21 cellular contexts compared by ENCODE assay signal in genomic region chr22:39671936-39672335, GRCh38.
A peak's percentile ranks its signal among the peaks of the same experiment; 100 is the strongest.
DNase-seq lines count a peak whose midpoint lies in the region; ATAC-seq, FAIRE-seq and TF ChIP-seq lines count a peak whose summit lies in the region.
"Had no signal": no experiment of that assay in that cellular context is flagged by ENCODE, and none has a peak within 500 bp of the region (broad histone marks: within the 10 kb centered on the region; RNA-seq: fewer than 3 reads in every experiment).

No MANE protein-coding gene starts in this region.

- H3K9me1 ChIP-seq in K562 (ENCODE audit: control insufficient read depth, insufficient read depth, low read length): no peaks in the 10 kb centered on the region

- CTCF ChIA-PET in HCT116 (lab: Charles Lee): no interaction called here
- CTCF ChIA-PET in K562 (lab: Yijun Ruan, JAX; ENCODE audit: low intra/inter-chr PET ratio): no interaction called here

- RAD21 ChIA-PET in HCT116 (lab: Charles Lee; ENCODE audit: low non-redundant PET in 1 of 2, low total read pairs in 2 of 2, uncharacterized antibody in 2 of 2, unreplicated experiment in 2 of 2): no interaction called here

- peaks cover 7 to 15% of the 10 kb centered on the region in 2 experiments; a peak in 2 of 4 replicates for H3K9me3 ChIP-seq in HCT116 (ENCODE audit: control insufficient read depth in 1 of 2, insufficient read depth in 1 of 2, low read depth in 1 of 2, low read length in 2 of 2)
- peaks cover 4% of the 10 kb centered on the region for H3K9me3 ChIP-seq in K562 (replicated peaks; ENCODE audit: control insufficient read depth, insufficient read depth, low read depth, low read length)
- peaks cover 26 to 57% (median 50%) of the 10 kb centered on the region in 5 donors for H3K9me3 ChIP-seq in subcutaneous abdominal adipose tissue (ENCODE audit: control insufficient read depth in 5 of 5, low read length in 5 of 5)

- POLR2A ChIA-PET in HCT116 (lab: Charles Lee): no interaction called here
- POLR2A ChIA-PET in K562 (lab: Yijun Ruan, JAX): interaction anchor here (0.5 to 1.2 kb wide), 2 partner anchors 18 to 149 kb away, joined by 3 to 4 read pairs; no protein-coding TSS in a partner anchor

- no peak for TF ChIP-seq RAD21 in HCT116 (IDR thresholded peaks at IDR 0.05; ENCODE audit: low read depth)
- TF ChIP-seq RAD21 in K562 (CRISPR knock-in tag; conservative IDR thresholded peaks at IDR 0.05 in 1 of 2, IDR thresholded peaks at IDR 0.05 in 1 of 2): no peak

- intact Hi-C loops in HCT116 (cut with micrococcal nuclease): no loop called here
- intact Hi-C loops in K562 (cut with micrococcal nuclease): no loop called here

- no peak for DNase-seq in HCT116 (ENCODE audit: low read depth, low spot score)
- no peak for DNase-seq in K562 (ENCODE audit: extremely low read depth in 1 of 4, low spot score in 3 of 4)
- DNase-seq in NCI-H226: no peak
- no peak for DNase-seq in H54 (ENCODE audit: insufficient read length, low spot score)
- DNase-seq in stimulated activated CD4-positive, alpha-beta T cell treated with anti-CD3 and anti-CD28 coated beads, Interleukin-4, amount 100 ng/mL, for 1 hour: no peak
- DNase-seq: AML-193; Caco-2; Calu3; CD4-positive, alpha-beta T cell; CD8-positive, alpha-beta T cell; DMS79 treated with DMSO at 0.1 percent for 48 hours; GF-D8 had no signal

- H3K27me3 ChIP-seq in HCT116 (ENCODE audit: insufficient read depth, low read length) (no peaks in the 10 kb centered on the region), K562 (ENCODE audit: control insufficient read depth in 2 of 2, insufficient read depth in 2 of 2, low read length in 2 of 2) (no peaks in the 10 kb centered on the region), subcutaneous abdominal adipose tissue (ENCODE audit: control insufficient read depth in 5 of 5, insufficient read depth in 4 of 5, low read length in 5 of 5) (peaks cover 0 to 17% (median 6%) of the 10 kb centered on the region in 5 donors)
- H3K27me3 ChIP-seq: BLaER1 treated with 17β-estradiol and CSF1 and Interleukin-3, amounts not matched to agents 10 nM and 100 nM had no signal

- H3K36me3 ChIP-seq in HCT116 (ENCODE audit: control insufficient read depth in 1 of 2, insufficient read depth in 2 of 2, low read length in 2 of 2) (no peaks in the 10 kb centered on the region), K562 (ENCODE audit: control insufficient read depth, insufficient read depth, low read length) (no peaks in the 10 kb centered on the region), subcutaneous abdominal adipose tissue (ENCODE audit: control insufficient read depth in 5 of 5, insufficient read depth in 5 of 5, low read length in 5 of 5) (no peaks in the 10 kb centered on the region)
- H3K36me3 ChIP-seq: BLaER1 treated with 17β-estradiol and CSF1 and Interleukin-3, amounts not matched to agents 10 nM and 100 nM had no signal

- no peak overlapping the region for H3K4me2 ChIP-seq in HCT116 (ENCODE audit: low read length)
- H3K4me2 ChIP-seq in K562 (ENCODE audit: insufficient read depth, low read length): no peak overlapping the region
- H3K4me2 ChIP-seq: A549; BLaER1 treated with 17β-estradiol and CSF1 and Interleukin-3, amounts not matched to agents 10 nM and 100 nM had no signal

- H3K4me3 ChIP-seq in HCT116 (replicated peaks in 1 of 2; ENCODE audit: low read depth in 1 of 2, low read length in 2 of 2): no peak overlapping the region
- H3K4me3 ChIP-seq in K562: no peak overlapping the region
- peak overlapping the region in 4 of 5 donors; percentile 5 to 38 (median 21) for H3K4me3 ChIP-seq in subcutaneous abdominal adipose tissue (ENCODE audit: low read depth in 1 of 5, low read length in 5 of 5)
- H3K4me3 ChIP-seq: A549; BLaER1 treated with 17β-estradiol and CSF1 and Interleukin-3, amounts not matched to agents 10 nM and 100 nM had no signal

- ATAC-seq in HCT116 (no peak), K562 (no peak)
- ATAC-seq: A549; CD8-positive, alpha-beta T cell had no signal

- TF ChIP-seq POLR2A in HCT116 (IDR thresholded peaks at IDR 0.05; ENCODE audit: borderline replicate concordance, extremely low read depth, insufficient read depth, insufficient read length) (no peak), K562 (conservative IDR thresholded peaks at IDR 0.05) (no peak), H54 (IDR thresholded peaks at IDR 0.05; ENCODE audit: low read depth, low read length) (no peak)

- no peak overlapping the region for H3K9ac ChIP-seq in HCT116 (ENCODE audit: low read length)
- H3K9ac ChIP-seq in K562 (ENCODE audit: insufficient read depth in 1 of 2, low read depth in 2 of 2, low read length in 2 of 2): no peak overlapping the region
- no peak overlapping the region for H3K9ac ChIP-seq in subcutaneous abdominal adipose tissue (ENCODE audit: low read length in 5 of 5)
- H3K9ac ChIP-seq: BLaER1 treated with 17β-estradiol and CSF1 and Interleukin-3, amounts not matched to agents 10 nM and 100 nM had no signal

- FAIRE-seq in K562 (lab: Jason Lieb, UNC): no peak
- FAIRE-seq in H54 (lab: Jason Lieb, UNC): no peak
- FAIRE-seq: A549, D721Med, G401.6, GM12891, GM19239 had no signal

- no peaks in the 10 kb centered on the region for H3K9me2 ChIP-seq in HCT116 (ENCODE audit: insufficient read depth)

- no peak overlapping the region for H3K27ac ChIP-seq in HCT116 (ENCODE audit: low read depth, low read length)
- H3K27ac ChIP-seq in K562 (ENCODE audit: extremely low read depth, low read depth, low read length): no peak overlapping the region
- no peak overlapping the region for H3K27ac ChIP-seq in subcutaneous abdominal adipose tissue (ENCODE audit: low read depth, low read length)
- H3K27ac ChIP-seq: 22Rv1; A549; BLaER1 treated with 17β-estradiol and CSF1 and Interleukin-3, amounts not matched to agents 10 nM and 100 nM; C4-2B had no signal

- peaks cover 5 to 11% of the 10 kb centered on the region in 2 experiments for H3K4me1 ChIP-seq in HCT116 (ENCODE audit: control insufficient read depth in 1 of 2, insufficient read depth in 2 of 2, low read length in 2 of 2)
- peaks cover 0 to under 1% of the 10 kb centered on the region in 2 experiments; a peak in 1 of 5 replicates for H3K4me1 ChIP-seq in K562 (replicated peaks in 1 of 2; ENCODE audit: control insufficient read depth in 2 of 2, insufficient read depth in 2 of 2, low read length in 2 of 2)
- H3K4me1 ChIP-seq in subcutaneous abdominal adipose tissue (ENCODE audit: control insufficient read depth in 5 of 5, insufficient read depth in 5 of 5, low read length in 5 of 5): no peaks in the 10 kb centered on the region
- H3K4me1 ChIP-seq: Caco-2 had no signal

- in situ Hi-C loops in K562 (cut with MboI): no loop called here

- H2AFZ ChIP-seq in HCT116 (ENCODE audit: low read depth, low read length, poor library complexity, severe bottlenecking) (no peak overlapping the region), K562 (ENCODE audit: low read depth, low read length) (no peak overlapping the region)

- WGBS in K562 (ENCODE audit: insufficient coverage, low coverage, missing lambda C conversion rate): 67% methylated on average over 3 of the region's 3 CpGs

- TF ChIP-seq EP300 in K562 (IDR thresholded peaks at IDR 0.05; ENCODE audit: low read length): no peak

- BruUV-seq in HCT116 (replicated peaks; lab: Mats Ljungman, UMichigan) (no TSS peak), K562 (replicated peaks; lab: Mats Ljungman, UMichigan) (no TSS peak)

- TF ChIP-seq CTCF in HCT116 (IDR thresholded peaks at IDR 0.05 in 2 of 3, conservative IDR thresholded peaks at IDR 0.05 in 1 of 3; ENCODE audit: borderline replicate concordance in 1 of 3, insufficient read depth in 1 of 3, low read depth in 2 of 3, low read length in 2 of 3) (no peak), K562 (IDR thresholded peaks at IDR 0.05 in 2 of 3, conservative IDR thresholded peaks at IDR 0.05 in 1 of 3; ENCODE audit: insufficient read depth in 2 of 3, low read depth in 1 of 3, low read length in 3 of 3) (no peak)

- H3K79me2 ChIP-seq in HCT116 (ENCODE audit: insufficient read depth, low read length): no peaks in the 10 kb centered on the region
- no peaks in the 10 kb centered on the region for H3K79me2 ChIP-seq in K562 (ENCODE audit: control insufficient read depth, insufficient read depth, low read length)

- H4K20me1 ChIP-seq in HCT116 (ENCODE audit: insufficient read depth): no peaks in the 10 kb centered on the region
- no peaks in the 10 kb centered on the region for H4K20me1 ChIP-seq in K562 (replicated peaks; ENCODE audit: control insufficient read depth, insufficient read depth, low read length)

TF ChIP-seq in HCT116, 20 proteins besides CTCF, POLR2A, EP300 and RAD21 (continues in another document):
- peak; percentile 88 for TF ChIP-seq CBX3 (IDR thresholded peaks at IDR 0.05; ENCODE audit: low read depth)
- TF ChIP-seq ZBTB33 (IDR thresholded peaks at IDR 0.05; ENCODE audit: extremely low read depth, insufficient replicate concordance, low read length): no peak

TF ChIP-seq in K562, 482 proteins besides CTCF, POLR2A, EP300 and RAD21:
- TF ChIP-seq CAMTA2 (CRISPR knock-in tag; conservative IDR thresholded peaks at IDR 0.05) (no peak), ADNP (tag; IDR thresholded peaks at IDR 0.05) (0 out of 2 replicates have a peak, but pooled peaks have one; percentile 41), TRIM28 (IDR thresholded peaks at IDR 0.05) (0 out of 2 replicates have a peak, but pooled peaks have one; percentile 22), CBX3 (IDR thresholded peaks at IDR 0.05; ENCODE audit: borderline replicate concordance in 1 of 2, low read length in 2 of 2) (peak in 1 of 2 experiments; percentile 65; a peak in 2 of 3 replicates), CBX5 (IDR thresholded peaks at IDR 0.05; ENCODE audit: borderline replicate concordance, low read depth) (peak; percentile 59; the same call in 1 of the 2 replicates), ZNF507 (tag; conservative IDR thresholded peaks at IDR 0.05) (peak; percentile 99), RBM25 (IDR thresholded peaks at IDR 0.05; ENCODE audit: low read depth, low read length, severe bottlenecking) (peak; percentile 57), ARHGAP35 (IDR thresholded peaks at IDR 0.05; ENCODE audit: partially characterized antibody) (no peak), ZNF354B (CRISPR knock-in tag; IDR thresholded peaks at IDR 0.05) (peak; percentile 96), SMARCA4 (IDR thresholded peaks at IDR 0.05) (no peak)

Comparison
In these comparisons a context has a peak if more than half of its experiments do, and no peak if none do; other contexts are left out.
1. H3K4me3 ChIP-seq: peak in subcutaneous abdominal adipose tissue (4 of 5); none in HCT116 (0 of 2) and K562 (single experiment).